ENCODE assay signal across 8 cellular contexts in genomic region chrX:153922932-153923857, GRCh38. TPM values are rescaled to one million over a fixed set of nuclear protein-coding genes. Genes with fewer than 3 reads are reported as not detected.
A peak's percentile ranks its signal among the peaks of the same experiment; 100 is the strongest.
DNase-seq lines count a peak whose midpoint lies in the region; ATAC-seq and TF ChIP-seq lines count a peak whose summit lies in the region.
"Had no signal": no experiment of that assay in that cellular context is flagged by ENCODE, and none has a peak within 500 bp of the region (broad histone marks: within the 10 kb centered on the region; RNA-seq: fewer than 3 reads in every experiment).

No MANE protein-coding gene starts in this region.

- H2AFZ ChIP-seq in hepatocyte: no peak overlapping the region

- no peaks in the 10 kb centered on the region for H3K79me2 ChIP-seq in hepatocyte

- no peak for TF ChIP-seq POLR2A in thyroid gland (IDR thresholded peaks at IDR 0.05)

- no peaks in the 10 kb centered on the region for H3K9me2 ChIP-seq in hepatocyte (replicated peaks; ENCODE audit: insufficient read depth)

- H3K36me3 ChIP-seq in hepatocyte (replicated peaks; ENCODE audit: insufficient read depth, low read depth) (no peaks in the 10 kb centered on the region), thyroid gland (no peaks in the 10 kb centered on the region)

- WGBS in hepatocyte (ENCODE audit: low lambda C conversion rate, missing lambda C conversion rate): 81% methylated on average over 25 of the region's 25 CpGs
- 56 to 57% methylated on average over 9 to 21 of the region's 25 CpGs for WGBS in thyroid gland, 2 donors

- H3K9me3 ChIP-seq in hepatocyte (ENCODE audit: low read depth) (no peaks in the 10 kb centered on the region), thyroid gland (no peaks in the 10 kb centered on the region)

- no peaks in the 10 kb centered on the region for H4K20me1 ChIP-seq in hepatocyte (ENCODE audit: insufficient read depth, poor library complexity, severe bottlenecking)

- H3K4me1 ChIP-seq in hepatocyte (ENCODE audit: insufficient read depth): peaks cover 7% of the 10 kb centered on the region
- H3K4me1 ChIP-seq in thyroid gland: peaks cover 4 to 13% of the 10 kb centered on the region in 2 donors

- H3K4me2 ChIP-seq in hepatocyte: no peak overlapping the region

- intact Hi-C loops in thyroid gland (cut with DNase I): no loop called here

- DNase-seq in G401 (ENCODE audit: low spot score) (peak; percentile 86), NCI-H1092 (lab: John Stamatoyannopoulos, UW) (peak; percentile 54), amniotic epithelial cell (ENCODE audit: low read depth) (peak; percentile 30), hepatocyte (ENCODE audit: low spot score) (peak; percentile 50), thyroid gland (peak; percentile 83 to 87)

- no peaks in the 10 kb centered on the region for H3K27me3 ChIP-seq in hepatocyte
- no peaks in the 10 kb centered on the region for H3K27me3 ChIP-seq in thyroid gland

- H3K4me3 ChIP-seq in hepatocyte (no peak overlapping the region), thyroid gland (replicated peaks in 1 of 3) (no peak overlapping the region)

- no peak overlapping the region for H3K27ac ChIP-seq in hepatocyte
- H3K27ac ChIP-seq in thyroid gland: no peak overlapping the region

- in situ Hi-C loops in G401 (cut with HindIII; ENCODE audit: low sequenced_read_pairs): no loop called here

- TF ChIP-seq CTCF in hepatocyte (IDR thresholded peaks at IDR 0.05; ENCODE audit: poor library complexity) (no peak), thyroid gland (IDR thresholded peaks at IDR 0.05) (peak in 5 of 6 experiments; percentile 16 to 57 (median 41))

- ATAC-seq in GM18867 (IDR thresholded peaks at IDR 0.05; ENCODE audit: unreplicated experiment): no peak
- ATAC-seq in HG02938 (IDR thresholded peaks at IDR 0.05; ENCODE audit: unreplicated experiment): no peak

RNA-seq across cellular contexts. Expression of gene ARHGAP4, which starts 2.9 kb away (rescaled TPM):
- 55.7 and 62.6 TPM in 2 replicates for total RNA-seq in G401 (2014; rRNA removed; shearing (Covaris generic))
- total RNA-seq in hepatocyte (3.3 and 6.4 TPM in 2 replicates), thyroid gland (10 to 100 TPM in 2 of 4 donors, 1 to 10 TPM in 2; 6.5 to 37.0 (median 12.2) TPM)
- 6.2 and 10.3 TPM in 2 replicates for polyA plus RNA-seq in hepatocyte

RNA-seq across cellular contexts. Expression of gene NAA10, which starts 11.6 kb away (rescaled TPM):
- total RNA-seq in G401 (2014; rRNA removed; shearing (Covaris generic)): 136 and 159 TPM in 2 replicates
- total RNA-seq in hepatocyte (74.0 and 83.5 TPM in 2 replicates), thyroid gland (10 to 100 TPM; 58.7 to 89.3 (median 69.7) TPM)
- polyA plus RNA-seq in hepatocyte: 118 and 134 TPM in 2 replicates

RNA-seq across cellular contexts. Expression of gene AVPR2, which starts 18.7 kb away (rescaled TPM):
- 0.25 TPM in 1 of 2 replicates, not detected in the other for total RNA-seq in G401 (2014; rRNA removed; shearing (Covaris generic))
- total RNA-seq in hepatocyte: 1.2 TPM in 1 of 2 replicates, not detected in the other
- polyA plus RNA-seq in hepatocyte: not detected in 2 replicates
- 1 to 10 TPM in 3 of 4 donors, not detected in 1; 1.1 to 2.8 (median 2.6) TPM for total RNA-seq in thyroid gland
- total RNA-seq: activated CD8-positive, alpha-beta memory T cell treated with anti-CD3 and anti-CD28 coated beads for 36 hours had no signal

RNA-seq across cellular contexts. Expression of gene RENBP, which starts 21.2 kb away (rescaled TPM):
- 7.1 and 8.4 TPM in 2 replicates for total RNA-seq in G401 (2014; rRNA removed; shearing (Covaris generic))
- total RNA-seq in hepatocyte (22.2 and 22.8 TPM in 2 replicates), thyroid gland (10 to 100 TPM in 1 of 4 donors, 1 to 10 TPM in 3; 3.6 to 16.5 (median 4.4) TPM)
- polyA plus RNA-seq in hepatocyte: 5.8 and 13.2 TPM in 2 replicates

RNA-seq across cellular contexts. Expression of gene L1CAM, which starts 37.2 kb away (rescaled TPM):
- total RNA-seq in G401 (2014; rRNA removed; shearing (Covaris generic)): 31.3 and 34.0 TPM in 2 replicates
- total RNA-seq in hepatocyte: 0.12 and 0.33 TPM in 2 replicates
- 0.40 and 0.69 TPM in 2 replicates for polyA plus RNA-seq in hepatocyte
- total RNA-seq in thyroid gland: 1 to 10 TPM in 1 of 4 donors, under 1 TPM in 3; 0.45 to 2.2 (median 0.75) TPM

Comparison
In these comparisons a context has a peak if more than half of its experiments do, and no peak if none do; other contexts are left out.
1. DNase-seq: peak in every context shown above with its lines; median percentile 86 in G401; 85 in thyroid gland; 54 in NCI-H1092; 50 in hepatocyte; 30 in amniotic epithelial cell.